In genomic region chr18:37421349-37422080, GRCh38 we compare ENCODE assay signal across 1 cellular context.
TF ChIP-seq lines count a peak whose summit lies in the region.

No MANE protein-coding gene starts in this region.

TF ChIP-seq in H1, 55 proteins besides CTCF, POLR2A, EP300 and RAD21:
- TF ChIP-seq CBX5 (IDR thresholded peaks at IDR 0.05; ENCODE audit: low read depth, low read length) (no peak), HDAC2 (IDR thresholded peaks at IDR 0.05; ENCODE audit: borderline replicate concordance in 1 of 2, low read depth in 2 of 2, low read length in 2 of 2) (no peak), NANOG (IDR thresholded peaks at IDR 0.05; ENCODE audit: insufficient read depth, low read depth, low read length, poor library complexity, severe bottlenecking) (no peak), FOSL1 (IDR thresholded peaks at IDR 0.05; ENCODE audit: insufficient read depth, low read depth, low read length) (no peak), CHD7 (IDR thresholded peaks at IDR 0.05; ENCODE audit: insufficient replicate concordance, low read length) (no peak), USF2 (IDR thresholded peaks at IDR 0.05; ENCODE audit: low read length) (no peak), EGR1 (IDR thresholded peaks at IDR 0.05; ENCODE audit: borderline replicate concordance, low read depth, low read length) (no peak), ATF3 (IDR thresholded peaks at IDR 0.05; ENCODE audit: insufficient read depth, low read depth, low read length) (no peak), E2F6 (IDR thresholded peaks at IDR 0.05) (no peak), TBP (IDR thresholded peaks at IDR 0.05; ENCODE audit: low read depth, low read length) (no peak)
